7 cellular contexts compared by ENCODE assay signal in the genomic region with DNA sequence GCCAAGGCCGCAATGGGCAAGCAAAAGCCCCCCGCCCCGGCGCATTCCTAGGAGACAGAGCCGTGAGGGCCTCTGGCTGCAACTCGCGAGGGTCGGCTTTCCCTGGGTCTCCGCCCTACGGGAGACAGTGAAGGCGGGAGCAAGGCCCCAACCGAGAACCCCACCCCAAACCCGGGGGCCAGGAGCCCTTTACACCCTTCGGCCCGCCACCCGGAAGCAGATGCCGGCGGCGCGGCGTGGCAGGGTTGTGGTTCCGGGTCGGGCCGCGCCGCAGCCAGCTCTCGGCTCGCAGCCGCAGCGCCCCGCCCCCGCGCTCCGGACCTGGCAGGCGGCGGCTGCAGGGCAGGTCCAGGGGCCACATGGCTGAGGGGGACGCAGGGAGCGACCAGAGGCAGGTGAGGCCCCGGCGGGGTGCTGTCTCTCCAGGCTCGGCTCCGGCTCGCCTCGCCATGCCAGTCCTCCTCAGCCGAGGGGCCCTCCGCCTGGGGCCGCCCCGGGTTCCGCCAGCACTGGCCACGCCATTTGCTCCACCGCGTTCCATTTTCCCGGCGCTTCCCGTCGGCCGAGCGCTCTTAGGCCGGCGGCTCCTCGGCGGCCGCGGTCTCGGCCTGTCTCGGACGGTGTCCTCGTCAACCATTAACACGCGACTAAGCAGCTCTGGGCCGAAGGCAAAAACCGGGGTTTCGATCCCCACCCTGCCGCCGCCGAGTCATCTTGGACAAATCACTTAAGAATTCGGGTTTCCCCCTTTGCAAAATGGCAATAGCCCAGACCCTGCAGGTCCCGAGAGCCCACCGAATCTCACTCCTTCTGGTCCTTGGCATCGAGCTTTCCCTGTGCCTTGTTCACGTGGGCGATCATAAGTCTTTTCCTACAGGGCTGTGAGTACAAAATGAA. TPM values are rescaled to one million over a fixed set of nuclear protein-coding genes. Genes with fewer than 3 reads are reported as not detected.
A peak's percentile ranks its signal among the peaks of the same experiment; 100 is the strongest.
DNase-seq lines count a peak whose midpoint lies in the region; ATAC-seq and TF ChIP-seq lines count a peak whose summit lies in the region.

A gene with protein sequence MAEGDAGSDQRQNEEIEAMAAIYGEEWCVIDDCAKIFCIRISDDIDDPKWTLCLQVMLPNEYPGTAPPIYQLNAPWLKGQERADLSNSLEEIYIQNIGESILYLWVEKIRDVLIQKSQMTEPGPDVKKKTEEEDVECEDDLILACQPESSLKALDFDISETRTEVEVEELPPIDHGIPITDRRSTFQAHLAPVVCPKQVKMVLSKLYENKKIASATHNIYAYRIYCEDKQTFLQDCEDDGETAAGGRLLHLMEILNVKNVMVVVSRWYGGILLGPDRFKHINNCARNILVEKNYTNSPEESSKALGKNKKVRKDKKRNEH (plus strand): TSS at position 273 of the 897 bp plus-strand sequence. CDS start 87 bp downstream, at position 360.

- TF ChIP-seq CTCF in VCaP (conservative IDR thresholded peaks at IDR 0.05): no peak
- no peak for TF ChIP-seq CTCF in MCF 10A (IDR thresholded peaks at IDR 0.05; ENCODE audit: unreplicated experiment)

- peak within 1 kb of the TSS; percentile 82 for H3K27ac ChIP-seq in VCaP
- H3K27ac ChIP-seq in iPS-18a (ENCODE audit: low read length): peak within 1 kb of the TSS; percentile 84

- H3K4me1 ChIP-seq in iPS-18a (ENCODE audit: control insufficient read depth, low read depth, low read length) (peaks cover 20% of the 10 kb centered on the region), skeletal muscle satellite cell (ENCODE audit: control insufficient read depth, insufficient read depth, low read length) (peaks cover 10% of the 10 kb centered on the region)

- H3K4me2 ChIP-seq in skeletal muscle satellite cell (ENCODE audit: low read length): peak within 1 kb of the TSS; percentile 95

- BruUV-seq in MCF 10A (replicated peaks; lab: Mats Ljungman, UMichigan): no TSS peak

- H3K9me3 ChIP-seq in iPS-18a (ENCODE audit: control insufficient read depth, low read depth, low read length) (no peaks in the 10 kb centered on the region), skeletal muscle satellite cell (replicated peaks; ENCODE audit: low read length) (no peaks in the 10 kb centered on the region)

- CTCF ChIA-PET in MCF 10A (lab: Yijun Ruan, JAX): interaction anchor here (0.6 to 1.5 kb wide), 9 partner anchors 9 to 307 kb away, joined by 3 to 5 read pairs (median 3); no protein-coding TSS in a partner anchor

- POLR2A ChIA-PET in MCF 10A (lab: Yijun Ruan, JAX): interaction anchor here (0.6 to 3.4 kb wide), 11 partner anchors 10 to 155 kb away, joined by 3 to 103 read pairs (median 4); a partner anchor contains a TSS

- DNase-seq in NCI-H2029 treated with DMSO at 0.1 percent for 48 hours (lab: John Stamatoyannopoulos, UW) (peak; percentile 42), MCF 10A (ENCODE audit: unreplicated experiment) (peak; percentile 82)

- peak within 1 kb of the TSS; percentile 92 for H3K4me3 Mint-ChIP-seq in MCF 10A (ENCODE audit: unreplicated experiment)

- H3K27me3 ChIP-seq in iPS-18a (ENCODE audit: control insufficient read depth, insufficient read depth, low read length) (no peaks in the 10 kb centered on the region), skeletal muscle satellite cell (ENCODE audit: control insufficient read depth, insufficient read depth, low read length) (peaks cover 14% of the 10 kb centered on the region)

- peak within 1 kb of the TSS; percentile 94 for H3K27ac Mint-ChIP-seq in MCF 10A (ENCODE audit: low read depth, unreplicated experiment)

- intact Hi-C loops in MCF 10A (cut with micrococcal nuclease): loop anchor here (2.0 to 5.0 kb wide), 2 partner anchors 28 to 69 kb away; no protein-coding TSS in a partner anchor

- H3K9ac ChIP-seq in iPS-18a (ENCODE audit: low read length): peak within 1 kb of the TSS; percentile 98
- H3K9ac ChIP-seq in skeletal muscle satellite cell (ENCODE audit: low read depth, low read length): peak within 1 kb of the TSS; percentile 90

- H3K9me3 Mint-ChIP-seq in MCF 10A (ENCODE audit: unreplicated experiment): no peaks in the 10 kb centered on the region

- ATAC-seq in GM18505 (IDR thresholded peaks at IDR 0.05; ENCODE audit: unreplicated experiment): peak; percentile 91
- ATAC-seq in HG02840 (IDR thresholded peaks at IDR 0.05; ENCODE audit: low FRiP score, unreplicated experiment): peak; percentile 89

- H3K36me3 ChIP-seq in iPS-18a (ENCODE audit: control insufficient read depth, low read depth, low read length) (peaks cover 8% of the 10 kb centered on the region), skeletal muscle satellite cell (ENCODE audit: insufficient read depth, low read length) (peaks cover 6% of the 10 kb centered on the region)

- TF ChIP-seq POLR2A in GM18505 (IDR thresholded peaks at IDR 0.05; ENCODE audit: borderline replicate concordance, extremely low read depth, insufficient read depth, insufficient read length): peak; percentile 48

- peaks cover 25% of the 10 kb centered on the region for H3K36me3 Mint-ChIP-seq in MCF 10A (ENCODE audit: insufficient read depth, unreplicated experiment)

- H3K4me3 ChIP-seq in iPS-18a (ENCODE audit: low read length) (peak within 1 kb of the TSS; percentile 92), skeletal muscle satellite cell (ENCODE audit: low read length) (peak within 1 kb of the TSS; percentile 84)

- no peaks in the 10 kb centered on the region for H3K27me3 Mint-ChIP-seq in MCF 10A (ENCODE audit: insufficient read depth, unreplicated experiment)

- H3K4me1 Mint-ChIP-seq in MCF 10A (ENCODE audit: insufficient read depth, unreplicated experiment): peaks cover 6% of the 10 kb centered on the region

RNA-seq across cellular contexts. Expression of the gene that starts here (rescaled TPM):
- total RNA-seq in MCF 10A (2022): 88.3 and 97.2 TPM in 2 replicates
- total RNA-seq in skeletal muscle satellite cell (2012; rRNA removed): 29.1 and 30.7 TPM in 2 replicates

Comparison
In these comparisons a context has a peak if more than half of its experiments do, and no peak if none do; other contexts are left out.
1. Peak in every context shown above with its lines: DNase-seq, ATAC-seq, H3K4me3 ChIP-seq and H3K27ac ChIP-seq.